25 cellular contexts compared by ENCODE assay signal in genomic region chr3:148332509-148332908, GRCh38.
"Had no signal": no experiment of that assay in that cellular context is flagged by ENCODE, and none has a peak within 500 bp of the region (broad histone marks: within the 10 kb centered on the region; RNA-seq: fewer than 3 reads in every experiment).

No MANE protein-coding gene starts in this region.

- H3K9ac ChIP-seq: parathyroid adenoma had no signal

- H3K79me2 ChIP-seq: parathyroid adenoma had no signal

- ATAC-seq: activated CD4-positive, alpha-beta T cell treated with anti-CD3 and anti-CD28 coated beads for 36 hours; activated T-cell treated with anti-CD3 and anti-CD28 coated beads, Interleukin-2, amount 50 U/mL, for 72 hours; gastroesophageal sphincter; natural killer cell treated with Interleukin-12 subunit alpha and Interleukin-12 subunit beta and Interleukin-15 and Interleukin-18, amount 100 ng/mL, for 72 hours; right cardiac atrium; stimulated activated effector memory CD8-positive, alpha-beta T cell treated with anti-CD3 and anti-CD28 coated beads, Interleukin-12 subunit alpha, Interleukin-12 subunit beta, amount 100 ng/mL, for 72 hours had no signal

- H3K36me3 ChIP-seq: colonic mucosa, esophagus squamous epithelium, gastroesophageal sphincter, neutrophil, stomach, suprapubic skin, transverse colon, uterus had no signal

- H3K27ac ChIP-seq: colonic mucosa, dorsolateral prefrontal cortex, esophagus squamous epithelium, gastroesophageal sphincter, neutrophil, parathyroid adenoma, stomach, suprapubic skin, transverse colon, uterus had no signal

- DNase-seq: activated B cell treated with CpG ODN at 0.5 μM for 24 hours; activated CD4-positive, alpha-beta T cell treated with anti-CD3 and anti-CD28 coated beads for 36 hours; activated CD4-positive, alpha-beta T cell treated with anti-CD3 and anti-CD28 coated beads, Interleukin-2, amount 50 U/mL, for 4 hours; activated effector memory CD4-positive, alpha-beta T cell treated with Interleukin-2 at 50 U/mL for 16 hours; activated naive CD4-positive, alpha-beta T cell treated with anti-CD3 and anti-CD28 coated beads for 36 hours; activated naive CD8-positive, alpha-beta T cell treated with anti-CD3 and anti-CD28 coated beads, Interleukin-2, amount 10 ng/mL, durations not matched to agents 7 days and 5 days; activated T-cell treated with anti-CD3 and anti-CD28 coated beads, Interleukin-2, amount 50 U/mL, for 72 hours; amniotic stem cell; colonic mucosa; dorsolateral prefrontal cortex; endodermal cell; esophagus squamous epithelium; right cardiac atrium; stimulated activated CD4-positive, alpha-beta T cell treated with anti-CD3 and anti-CD28 coated beads, Interleukin-12 subunit alpha, Interleukin-12 subunit beta, amount 100 ng/mL, for 4 hours; stimulated activated CD4-positive, alpha-beta T cell treated with anti-CD3 and anti-CD28 coated beads, Interleukin-2, amount 100 ng/mL, for 24 hours; stomach; transverse colon; uterus had no signal

- FAIRE-seq: bronchial epithelial cell had no signal

- H3K9me3 ChIP-seq: colonic mucosa, esophagus squamous epithelium, gastroesophageal sphincter, stomach, suprapubic skin, transverse colon, uterus had no signal

- H3K4me1 ChIP-seq: colonic mucosa, esophagus squamous epithelium, gastroesophageal sphincter, parathyroid adenoma, suprapubic skin, transverse colon, uterus had no signal

- H3K4me3 ChIP-seq: colonic mucosa, dorsolateral prefrontal cortex, esophagus squamous epithelium, gastroesophageal sphincter, stomach, suprapubic skin, transverse colon, uterus had no signal

- H2AFZ ChIP-seq: parathyroid adenoma had no signal

- H3K27me3 ChIP-seq: colonic mucosa, dorsolateral prefrontal cortex, esophagus squamous epithelium, gastroesophageal sphincter, neutrophil, stomach, suprapubic skin, transverse colon, uterus had no signal
